18 cellular contexts compared by ENCODE assay signal in the genomic region with DNA sequence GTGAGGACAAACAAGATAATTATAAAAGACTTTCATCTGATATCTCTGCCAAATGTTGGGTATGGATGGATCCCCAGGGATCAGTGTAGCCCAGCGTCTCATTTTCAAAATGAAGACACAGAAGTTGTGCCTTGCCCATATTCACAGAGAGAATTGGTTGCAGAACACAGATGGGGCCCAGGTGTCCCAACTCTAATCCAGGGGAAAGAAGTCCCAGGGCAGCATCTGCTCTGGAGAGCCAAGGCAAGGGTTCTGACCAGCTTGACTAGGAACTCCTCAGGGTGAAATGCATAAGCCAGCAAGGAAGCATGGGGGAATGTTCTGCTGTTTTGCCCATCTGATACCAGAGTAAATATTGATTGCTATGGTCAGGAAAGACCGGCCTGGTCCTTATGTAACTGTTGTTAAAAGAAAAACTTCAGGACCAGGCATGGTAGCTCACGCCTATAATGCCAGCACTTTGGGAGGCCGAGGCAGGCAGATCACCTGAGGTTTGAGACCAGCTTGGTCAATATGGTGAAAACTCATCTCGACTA.
"Had no signal": no experiment of that assay in that cellular context is flagged by ENCODE, and none has a peak within 500 bp of the region (broad histone marks: within the 10 kb centered on the region; RNA-seq: fewer than 3 reads in every experiment).

No MANE protein-coding gene starts in this region.

- H3K4me3 ChIP-seq: coronary artery, gastroesophageal sphincter, suprapubic skin, transverse colon, uterus had no signal

- H3K27me3 Mint-ChIP-seq: activated CD8-positive, alpha-beta T cell treated with anti-CD3 and anti-CD28 coated beads for 36 hours; activated T-cell treated with anti-CD3 and anti-CD28 coated beads, Interleukin-2, amount 50 U/mL, for 24 hours had no signal

- H3K27me3 ChIP-seq: gastroesophageal sphincter, suprapubic skin, transverse colon, uterus had no signal

- H3K27ac ChIP-seq: coronary artery, gastroesophageal sphincter, suprapubic skin, transverse colon had no signal

- H3K36me3 ChIP-seq: gastroesophageal sphincter, suprapubic skin, transverse colon, uterus had no signal

- H3K4me3 Mint-ChIP-seq: activated CD4-positive, alpha-beta T cell treated with anti-CD3 and anti-CD28 coated beads, Interleukin-2, amount 10 ng/mL, durations not matched to agents 24 days and 14 days; activated CD8-positive, alpha-beta T cell treated with anti-CD3 and anti-CD28 coated beads for 36 hours; activated T-cell treated with anti-CD3 and anti-CD28 coated beads, Interleukin-2, amount 50 U/mL, for 24 hours; T-helper 2 cell treated with Interferon-gamma antibody and Interleukin-4, amounts not matched to agents 5 μg/mL and 100 μg/mL, for 36 hours had no signal

- H3K4me1 ChIP-seq: gastroesophageal sphincter, suprapubic skin, transverse colon, uterus had no signal

- H3K27ac Mint-ChIP-seq: activated CD4-positive, alpha-beta T cell treated with anti-CD3 and anti-CD28 coated beads, Interleukin-2, amount 10 ng/mL, durations not matched to agents 24 days and 14 days; activated CD8-positive, alpha-beta T cell treated with anti-CD3 and anti-CD28 coated beads for 36 hours; activated T-cell treated with anti-CD3 and anti-CD28 coated beads, Interleukin-2, amount 50 U/mL, for 24 hours; T-helper 2 cell treated with Interferon-gamma antibody and Interleukin-4, amounts not matched to agents 5 μg/mL and 100 μg/mL, for 36 hours had no signal

- ATAC-seq: gastroesophageal sphincter; left ventricle myocardium superior; stimulated activated naive CD8-positive, alpha-beta T cell treated with anti-CD3 and anti-CD28 coated beads, Interleukin-15, Interleukin-2, amounts not matched to agents 100 U/mL and 50 U/mL, for 24 hours had no signal

- H3K9me3 ChIP-seq: gastroesophageal sphincter, suprapubic skin, transverse colon, uterus had no signal

- DNase-seq: activated CD4-positive, alpha-beta T cell treated with anti-CD3 and anti-CD28 coated beads, Interleukin-2, amount 10 ng/mL, durations not matched to agents 24 days and 14 days; activated CD4-positive, CD25-positive, alpha-beta regulatory T cell; activated naive CD4-positive, alpha-beta T cell treated with anti-CD3 and anti-CD28 coated beads, Interleukin-2, amount 50 U/mL, for 16 hours; activated T-cell treated with anti-CD3 and anti-CD28 coated beads, Interleukin-2, amount 50 U/mL, for 24 hours; aorta; immature natural killer cell; kidney glomerular epithelial cell; left ventricle myocardium superior; occipital lobe; retina; stimulated activated naive CD8-positive, alpha-beta T cell treated with anti-CD3 and anti-CD28 coated beads, Interleukin-15, Interleukin-2, amounts not matched to agents 100 U/mL and 50 U/mL, for 24 hours; transverse colon; uterus had no signal
